ENCODE assay signal across 7 cellular contexts in genomic region chr5:140565780-140566095, GRCh38. TPM values are rescaled to one million over a fixed set of nuclear protein-coding genes. Genes with fewer than 3 reads are reported as not detected.
A peak's percentile ranks its signal among the peaks of the same experiment; 100 is the strongest.
DNase-seq lines count a peak whose midpoint lies in the region; ATAC-seq and TF ChIP-seq lines count a peak whose summit lies in the region.

No MANE protein-coding gene starts in this region.

- H3K27me3 ChIP-seq in GM23338 (ENCODE audit: insufficient read depth) (no peaks in the 10 kb centered on the region), skeletal muscle satellite cell (ENCODE audit: control insufficient read depth, insufficient read depth, low read length) (no peaks in the 10 kb centered on the region)

- peak overlapping the region; percentile 95 for H3K9ac ChIP-seq in skeletal muscle satellite cell (ENCODE audit: low read depth, low read length)

- H3K36me3 ChIP-seq in GM23338 (ENCODE audit: insufficient read depth) (no peaks in the 10 kb centered on the region), skeletal muscle satellite cell (ENCODE audit: insufficient read depth, low read length) (peaks cover 28% of the 10 kb centered on the region)

- no peak overlapping the region for H3K27ac Mint-ChIP-seq in GM23338
- peak overlapping the region; percentile 99 for H3K27ac Mint-ChIP-seq in T-helper 17 cell

- peaks cover 17% of the 10 kb centered on the region for H3K27me3 Mint-ChIP-seq in GM23338 (ENCODE audit: insufficient read depth, low read depth, poor library complexity)
- no peaks in the 10 kb centered on the region for H3K27me3 Mint-ChIP-seq in T-helper 17 cell

- H3K27ac ChIP-seq in GM23338 (ENCODE audit: low read depth): no peak overlapping the region

- H4K20me1 ChIP-seq in GM23338 (replicated peaks; ENCODE audit: insufficient read depth): peaks cover 8% of the 10 kb centered on the region; the same call in 1 of the 2 replicates

- H3K36me3 Mint-ChIP-seq in GM23338 (ENCODE audit: low read depth): peaks cover 26% of the 10 kb centered on the region
- peaks cover 13% of the 10 kb centered on the region for H3K36me3 Mint-ChIP-seq in T-helper 17 cell (ENCODE audit: low read depth)

- no peaks in the 10 kb centered on the region for H3K9me2 ChIP-seq in GM23338 (ENCODE audit: insufficient read depth)

- DNase-seq in GM23338 (ENCODE audit: low spot score) (no peak), T-helper 17 cell (no peak), fibroblast of mammary gland (ENCODE audit: low read depth) (peak; percentile 34), NCI-H748 (lab: John Stamatoyannopoulos, UW; ENCODE audit: unreplicated experiment) (no peak), NCI-H2171 treated with DMSO at 0.1 percent for 48 hours (lab: John Stamatoyannopoulos, UW) (no peak), OCI-M2 (lab: John Stamatoyannopoulos, UW; ENCODE audit: unreplicated experiment) (no peak)

- H3K9me3 Mint-ChIP-seq in GM23338: no peaks in the 10 kb centered on the region; the same call in 2 of the 3 replicates

- no peak overlapping the region for H2AFZ ChIP-seq in GM23338

- H3K9me3 ChIP-seq in T-helper 17 cell (ENCODE audit: control insufficient read depth, low read length, poor library complexity, severe bottlenecking): no peaks in the 10 kb centered on the region
- no peaks in the 10 kb centered on the region for H3K9me3 ChIP-seq in skeletal muscle satellite cell (replicated peaks; ENCODE audit: low read length)

- H3K4me2 ChIP-seq in GM23338: peak overlapping the region; percentile 98
- peak overlapping the region; percentile 88 for H3K4me2 ChIP-seq in skeletal muscle satellite cell (ENCODE audit: low read length)

- ATAC-seq in GM23338: no peak
- no peak for ATAC-seq in T-helper 17 cell

- peak overlapping the region; percentile 86; the same call in 1 of the 2 replicates for H3K4me3 ChIP-seq in GM23338
- H3K4me3 ChIP-seq in fibroblast of mammary gland (ENCODE audit: control insufficient read depth, low read depth, low read length): peak overlapping the region; percentile 97
- H3K4me3 ChIP-seq in skeletal muscle satellite cell (ENCODE audit: low read length): peak overlapping the region; percentile 94

- no peaks in the 10 kb centered on the region for H3F3A ChIP-seq in GM23338 (replicated peaks; ENCODE audit: low read depth)

- TF ChIP-seq CTCF in GM23338 (conservative IDR thresholded peaks at IDR 0.05; ENCODE audit: low read depth in 2 of 2) (no peak), fibroblast of mammary gland (conservative IDR thresholded peaks at IDR 0.05; ENCODE audit: control insufficient read depth, insufficient read depth, low read depth, low read length) (no peak)

- peaks cover 5% of the 10 kb centered on the region; the same call in 2 of the 3 replicates for H3K4me1 Mint-ChIP-seq in GM23338
- peaks cover 49% of the 10 kb centered on the region for H3K4me1 Mint-ChIP-seq in T-helper 17 cell

- H3K4me1 ChIP-seq in GM23338 (ENCODE audit: insufficient read depth): peaks cover 5% of the 10 kb centered on the region; the same call in 1 of the 2 replicates
- peaks cover 18% of the 10 kb centered on the region for H3K4me1 ChIP-seq in skeletal muscle satellite cell (ENCODE audit: control insufficient read depth, insufficient read depth, low read length)

- H3K4me3 Mint-ChIP-seq in GM23338 (peak overlapping the region; percentile 92), T-helper 17 cell (peak overlapping the region; percentile 95)

- peaks cover 11% of the 10 kb centered on the region for H3K79me2 ChIP-seq in GM23338 (replicated peaks; ENCODE audit: insufficient read depth)

TF ChIP-seq in GM23338, 12 proteins besides CTCF, POLR2A, EP300 and RAD21:
- TF ChIP-seq JUNB (IDR thresholded peaks at IDR 0.05; ENCODE audit: unreplicated experiment) (no peak), ZNF114 (CRISPR knock-in tag; IDR thresholded peaks at IDR 0.05) (no peak), POLR2AphosphoS5 (IDR thresholded peaks at IDR 0.05; ENCODE audit: low read depth) (no peak), STAT1 (IDR thresholded peaks at IDR 0.05; ENCODE audit: unreplicated experiment) (no peak)

RNA-seq across cellular contexts. Expression of gene SLC35A4, which starts 1.1 kb away (rescaled TPM):
- total RNA-seq in GM23338 (2014; rRNA removed; shearing (Covaris generic)): 34.4 and 39.1 TPM in 2 replicates
- 17.7 and 19.0 TPM in 2 replicates for polyA plus RNA-seq in GM23338 (2016; fragmentation: Nextera tagmentation; extraction: Ambion mirVana)
- 10 to 100 TPM; 43.2 to 45.0 TPM for total RNA-seq in T-helper 17 cell
- 15.7 and 19.7 TPM in 2 replicates for total RNA-seq in skeletal muscle satellite cell (2012; rRNA removed)

RNA-seq across cellular contexts. Expression of gene APBB3, which starts 1.3 kb away (rescaled TPM):
- 10.2 and 15.4 TPM in 2 replicates for total RNA-seq in GM23338 (2014; rRNA removed; shearing (Covaris generic))
- polyA plus RNA-seq in GM23338 (2016; fragmentation: Nextera tagmentation; extraction: Ambion mirVana): 7.7 and 9.0 TPM in 2 replicates
- 10 to 100 TPM; 47.5 to 59.0 TPM for total RNA-seq in T-helper 17 cell
- total RNA-seq in skeletal muscle satellite cell (2012; rRNA removed): 9.9 and 16.4 TPM in 2 replicates

RNA-seq across cellular contexts. Expression of gene SRA1, which starts 8.5 kb away (rescaled TPM):
- 29.7 and 38.4 TPM in 2 replicates for total RNA-seq in GM23338 (2014; rRNA removed; shearing (Covaris generic))
- polyA plus RNA-seq in GM23338 (2016; fragmentation: Nextera tagmentation; extraction: Ambion mirVana): 67.2 and 74.7 TPM in 2 replicates
- total RNA-seq in T-helper 17 cell: 10 to 100 TPM; 29.9 to 33.2 TPM
- 45.6 and 46.3 TPM in 2 replicates for total RNA-seq in skeletal muscle satellite cell (2012; rRNA removed)

RNA-seq across cellular contexts. Expression of gene EIF4EBP3, which starts 18.3 kb away (rescaled TPM):
- 2.4 TPM in 1 of 2 replicates, not detected in the other for total RNA-seq in GM23338 (2014; rRNA removed; shearing (Covaris generic))
- polyA plus RNA-seq in GM23338 (2016; fragmentation: Nextera tagmentation; extraction: Ambion mirVana): 20.2 and 21.5 TPM in 2 replicates
- total RNA-seq in T-helper 17 cell: 10 to 100 TPM in 1 of 2 donors, 1 to 10 TPM in 1; 9.1 to 14.0 TPM
- 2.0 TPM in 1 of 2 replicates, not detected in the other for total RNA-seq in skeletal muscle satellite cell (2012; rRNA removed)
